22 cellular contexts compared by ENCODE assay signal in the genomic region with DNA sequence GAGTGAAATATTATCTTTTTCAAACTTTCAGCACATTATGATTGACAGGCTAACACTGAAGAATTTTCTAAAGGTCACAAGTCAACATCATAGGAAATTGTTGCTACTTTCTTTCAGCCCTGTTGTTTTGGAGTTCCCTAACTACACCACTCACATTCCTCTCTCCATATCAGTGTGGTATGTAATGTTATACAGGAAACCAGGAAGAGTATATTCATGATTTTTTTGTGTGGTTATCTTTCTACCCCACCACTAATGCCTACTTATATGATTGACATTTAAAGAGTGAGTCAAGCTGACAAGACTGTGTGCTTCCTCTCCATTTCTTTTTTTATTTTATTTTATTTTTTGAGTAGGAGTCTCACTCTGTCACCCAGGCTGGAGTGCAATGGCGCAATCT. TPM values are rescaled to one million over a fixed set of nuclear protein-coding genes. Genes with fewer than 3 reads are reported as not detected.
DNase-seq lines count a peak whose midpoint lies in the region; ATAC-seq, FAIRE-seq and TF ChIP-seq lines count a peak whose summit lies in the region.
"Had no signal": no experiment of that assay in that cellular context is flagged by ENCODE, and none has a peak within 500 bp of the region (broad histone marks: within the 10 kb centered on the region; RNA-seq: fewer than 3 reads in every experiment).

No MANE protein-coding gene starts in this region.

- H3K27me3 ChIP-seq in PC-3 (ENCODE audit: low read length), result no peaks in the 10 kb centered on the region
- no peaks in the 10 kb centered on the region for H3K27me3 ChIP-seq in GM12878 (replicated peaks in 1 of 2; ENCODE audit: control insufficient read depth in 2 of 2, insufficient read depth in 2 of 2, low read length in 1 of 2)
- no peaks in the 10 kb centered on the region for H3K27me3 ChIP-seq in neural progenitor cell
- H3K27me3 ChIP-seq: BE2C had no signal

- H3K4me2 ChIP-seq in PC-3 (ENCODE audit: low read length) (peak overlapping the region; percentile 32), GM12878 (ENCODE audit: control insufficient read depth, insufficient read depth) (no peak overlapping the region), neural progenitor cell (no peak overlapping the region)

- no peak for TF ChIP-seq POLR2A in GM12878 (IDR thresholded peaks at IDR 0.05; ENCODE audit: low read depth, low read length)

- peaks cover 3% of the 10 kb centered on the region for H3K36me3 Mint-ChIP-seq in neural progenitor cell
- H3K36me3 Mint-ChIP-seq: CD4-positive, CD25-positive, alpha-beta regulatory T cell; CD8-positive, alpha-beta memory T cell had no signal

- POLR2A ChIA-PET in PC-3 (lab: Charles Lee; ENCODE audit: unreplicated experiment) (no interaction called here), GM12878 (lab: Charles Lee) (no interaction called here)

- BruUV-seq in PC-3 (replicated peaks; lab: Mats Ljungman, UMichigan), result no TSS peak
- no TSS peak for BruUV-seq in GM12878 (replicated peaks; lab: Mats Ljungman, UMichigan)

- H2AFZ ChIP-seq in PC-3 (ENCODE audit: low read length) (no peak overlapping the region), GM12878 (ENCODE audit: control insufficient read depth, low read depth, low read length) (no peak overlapping the region), neural progenitor cell (replicated peaks) (no peak overlapping the region)

- no peak for TF ChIP-seq EP300 in GM12878 (IDR thresholded peaks at IDR 0.05; ENCODE audit: borderline replicate concordance in 1 of 2, control insufficient read depth in 1 of 2, low read depth in 2 of 2, low read length in 2 of 2)

- H4K20me1 ChIP-seq in PC-3 (ENCODE audit: low read length) (no peaks in the 10 kb centered on the region), GM12878 (ENCODE audit: control insufficient read depth, insufficient read depth) (no peaks in the 10 kb centered on the region), neural progenitor cell (ENCODE audit: low read depth) (no peaks in the 10 kb centered on the region)

- no peaks in the 10 kb centered on the region for H3K27me3 Mint-ChIP-seq in neural progenitor cell (ENCODE audit: insufficient read depth, low read depth)

- H3K27ac ChIP-seq in PC-3 (ENCODE audit: low read length) (peak overlapping the region; percentile 43), GM12878 (ENCODE audit: control insufficient read depth, insufficient read depth) (no peak overlapping the region), neural progenitor cell (no peak overlapping the region)

- H3K4me3 ChIP-seq in PC-3 (ENCODE audit: low read length), result no peak overlapping the region
- H3K4me3 ChIP-seq in GM12878, result no peak overlapping the region
- H3K4me3 ChIP-seq in fibroblast of pulmonary artery (replicated peaks; ENCODE audit: low read depth, low read length), result no peak overlapping the region
- no peak overlapping the region for H3K4me3 ChIP-seq in neural progenitor cell

- TF ChIP-seq RAD21 in GM12878 (IDR thresholded peaks at IDR 0.05; ENCODE audit: insufficient read depth, low read depth, low read length), result no peak

- H3K27ac Mint-ChIP-seq in neural progenitor cell, result no peak overlapping the region
- H3K27ac Mint-ChIP-seq: CD4-positive, CD25-positive, alpha-beta regulatory T cell; CD8-positive, alpha-beta memory T cell had no signal

- intact Hi-C loops in PC-3 (cut with micrococcal nuclease), result no loop called here
- intact Hi-C loops in GM12878 (cut with micrococcal nuclease; ENCODE audit: unreplicated experiment), result no loop called here
- intact Hi-C loops in sciatic nerve (cut with DNase I), result no loop called here
- intact Hi-C loops in head of caudate nucleus (cut with DNase I), result no loop called here

- no peak for TF ChIP-seq CTCF in PC-3 (conservative IDR thresholded peaks at IDR 0.05; ENCODE audit: low read depth, low read length)
- no peak for TF ChIP-seq CTCF in GM12878 (IDR thresholded peaks at IDR 0.05 in 2 of 3, conservative IDR thresholded peaks at IDR 0.05 in 1 of 3; ENCODE audit: control insufficient read depth in 2 of 3, extremely low read depth in 1 of 3, insufficient read depth in 1 of 3, low read depth in 3 of 3, low read length in 3 of 3)
- no peak for TF ChIP-seq CTCF in fibroblast of pulmonary artery (IDR thresholded peaks at IDR 0.05; ENCODE audit: low read length, missing control alignments)
- TF ChIP-seq CTCF in neural progenitor cell (IDR thresholded peaks at IDR 0.05), result no peak

- in situ Hi-C loops in GM12878 (cut with MboI), result no loop called here

- SMC1A ChIA-PET in GM12878 (lab: Charles Lee; ENCODE audit: uncharacterized antibody, unreplicated experiment), result no interaction called here

- H3K9me3 Mint-ChIP-seq in neural progenitor cell, result peaks cover 11% of the 10 kb centered on the region

- peak; percentile 75 for ATAC-seq in PC-3
- no peak for ATAC-seq in GM12878
- no peak for ATAC-seq in sciatic nerve
- ATAC-seq: HCT116, HepG2 had no signal

- CTCF ChIA-PET in PC-3 (lab: Charles Lee), result no interaction called here
- CTCF ChIA-PET in GM12878 (lab: Yijun Ruan, JAX), result no interaction called here

- H3K9me2 ChIP-seq in PC-3 (replicated peaks; ENCODE audit: low read length), result no peaks in the 10 kb centered on the region

- H3K4me1 Mint-ChIP-seq in neural progenitor cell, result no peaks in the 10 kb centered on the region
- H3K4me1 Mint-ChIP-seq: CD4-positive, CD25-positive, alpha-beta regulatory T cell; CD8-positive, alpha-beta memory T cell had no signal

- H3K79me2 ChIP-seq in PC-3 (ENCODE audit: low read length), result no peaks in the 10 kb centered on the region
- no peaks in the 10 kb centered on the region for H3K79me2 ChIP-seq in GM12878 (ENCODE audit: control insufficient read depth, insufficient read depth, low read length)
- H3K79me2 ChIP-seq in neural progenitor cell (ENCODE audit: low read depth), result no peaks in the 10 kb centered on the region

- RAD21 ChIA-PET in GM12878 (lab: Charles Lee; ENCODE audit: unreplicated experiment), result no interaction called here

- H3K9me3 ChIP-seq in PC-3 (ENCODE audit: low read length), result no peaks in the 10 kb centered on the region
- H3K9me3 ChIP-seq in GM12878 (replicated peaks; ENCODE audit: control insufficient read depth, insufficient read depth, low read length), result no peaks in the 10 kb centered on the region
- H3K9me3 ChIP-seq in neural progenitor cell (ENCODE audit: low read depth), result no peaks in the 10 kb centered on the region
- H3K9me3 ChIP-seq: BE2C had no signal

- WGBS in GM12878 (ENCODE audit: insufficient coverage, insufficient replicate concordance, low lambda C conversion rate, missing lambda C conversion rate), result 29% methylated on average over 1 of the region's 1 CpG

- peaks cover 21% of the 10 kb centered on the region for H3K4me1 ChIP-seq in PC-3 (ENCODE audit: insufficient read depth, low read length)
- H3K4me1 ChIP-seq in GM12878 (ENCODE audit: control insufficient read depth, insufficient read depth, low read length), result no peaks in the 10 kb centered on the region
- no peaks in the 10 kb centered on the region for H3K4me1 ChIP-seq in neural progenitor cell
- H3K4me1 ChIP-seq: BE2C had no signal

- H3K36me3 ChIP-seq in PC-3 (ENCODE audit: low read depth, low read length) (no peaks in the 10 kb centered on the region), GM12878 (ENCODE audit: control insufficient read depth in 2 of 2, insufficient read depth in 2 of 2, low read length in 1 of 2) (no peaks in the 10 kb centered on the region), neural progenitor cell (no peaks in the 10 kb centered on the region)
- H3K36me3 ChIP-seq: BE2C had no signal

- H3F3A ChIP-seq in PC-3 (ENCODE audit: low read length, unreplicated experiment) (peaks cover 8% of the 10 kb centered on the region), neural progenitor cell (ENCODE audit: low read depth) (no peaks in the 10 kb centered on the region)

- H3K4me3 Mint-ChIP-seq in neural progenitor cell, result no peak overlapping the region
- H3K4me3 Mint-ChIP-seq: CD4-positive, CD25-positive, alpha-beta regulatory T cell; CD8-positive, alpha-beta memory T cell had no signal

- no peak for FAIRE-seq in GM12878 (lab: Jason Lieb, UNC)
- FAIRE-seq: A204.1, G401.6, GM12892, GM18507, HepG2 had no signal

- DNase-seq in PC-3 (peak; percentile 78), GM12878 (ENCODE audit: low read depth, low spot score) (no peak), fibroblast of pulmonary artery (ENCODE audit: low read depth) (peak; percentile 20), neural progenitor cell (ENCODE audit: low spot score) (no peak), HuH-7.5 (ENCODE audit: low spot score) (no peak), sciatic nerve (ENCODE audit: low spot score) (no peak), head of caudate nucleus (no peak)
- DNase-seq: ACHN; BE2C; C1 segment of cervical spinal cord; CD4-positive, CD25-positive, alpha-beta regulatory T cell; CD8-positive, alpha-beta memory T cell; COR-L47; DMS 273 treated with DMSO at 0.1 percent for 48 hours; GOT3; H7 had no signal

- H3K9ac ChIP-seq in PC-3 (ENCODE audit: low read length) (no peak overlapping the region), GM12878 (ENCODE audit: control insufficient read depth, insufficient read depth, low read length) (no peak overlapping the region), neural progenitor cell (no peak overlapping the region)

RNA-seq across cellular contexts. Expression of a gene that starts 47.8 kb away (rescaled TPM):
- total RNA-seq in PC-3 (2014; rRNA removed) (9.4 and 13.8 TPM in 2 replicates), GM12878 (2014; rRNA removed) (13.1 and 14.2 TPM in 2 replicates), GM12878 (2014; rRNA removed; fragmentation: Illumina TruSeq; extraction: Trizol) (21.7 and 24.3 TPM in 2 replicates), GM12878 (2021) (45.1 and 56.5 TPM in 2 replicates), neural progenitor cell (ENCODE audit: low replicate concordance) (17.9 and 22.0 TPM in 2 replicates), sciatic nerve (68.1 TPM)
- total RNA-seq in GM12878 (2013; cell fraction: nucleolus; rRNA removed), result 168 and 185 TPM in 2 replicates
- 22.8 TPM for polyA plus RNA-seq in GM12878 (2011; ENCODE audit: low read depth)
- polyA plus RNA-seq in GM12878 (2011; rRNA removed) (26.1 and 26.3 TPM in 2 replicates), GM12878 (2014; fragmentation: Illumina TruSeq; extraction: Trizol) (36.1 and 40.1 TPM in 2 replicates), GM12878 (2014; fragmentation: Nextera tagmentation; extraction: Ambion mirVana) (1 to 10 TPM; 8.4 to 8.6 TPM), GM12878 (2014; rRNA removed) (25.8 and 30.8 TPM in 2 replicates), GM12878 (2016; fragmentation: Nextera tagmentation; extraction: Ambion mirVana) (10 to 100 TPM; 19.0 to 25.2 TPM)
- polyA plus RNA-seq in GM12878 (2011; cell fraction: cytosol; rRNA removed), result 15.5 and 17.1 TPM in 2 replicates
- polyA plus RNA-seq in GM12878 (2011; cell fraction: nucleus; rRNA removed), result 30.2 and 33.6 TPM in 2 replicates
- polyA plus RNA-seq in GM12878 (2012), result 29.8 and 30.5 TPM in 2 replicates
- polyA minus RNA-seq in GM12878 (2011; rRNA and poly(A)+ RNA removed), result 30.3 and 31.2 TPM in 2 replicates
- 18.5 and 19.5 TPM in 2 replicates for polyA minus RNA-seq in GM12878 (2011; cell fraction: cytosol; rRNA and poly(A)+ RNA removed)
- 22.7 and 56.5 TPM in 2 replicates for polyA minus RNA-seq in GM12878 (2011; cell fraction: nucleus; rRNA and poly(A)+ RNA removed)

Comparison
In these comparisons a context has a peak if more than half of its experiments do, and no peak if none do; other contexts are left out.
1. DNase-seq: peak in PC-3 (single experiment) and fibroblast of pulmonary artery (single experiment); none in GM12878 (single experiment), neural progenitor cell (single experiment), HuH-7.5 (single experiment), sciatic nerve (single experiment) and head of caudate nucleus (0 of 42).